11 cellular contexts compared by ENCODE assay signal in genomic region chr19:40219721-40220276, GRCh38. TPM values are rescaled to one million over a fixed set of nuclear protein-coding genes. Genes with fewer than 3 reads are reported as not detected.
DNase-seq lines count a peak whose midpoint lies in the region; ATAC-seq and TF ChIP-seq lines count a peak whose summit lies in the region.
"Had no signal": no experiment of that assay in that cellular context is flagged by ENCODE, and none has a peak within 500 bp of the region (broad histone marks: within the 10 kb centered on the region; RNA-seq: fewer than 3 reads in every experiment).

No MANE protein-coding gene starts in this region.

- H3K4me1 ChIP-seq in ACC112 (ENCODE audit: control insufficient read depth, insufficient read depth, low read length, unreplicated experiment) (peaks cover 7% of the 10 kb centered on the region), HEK293 (ENCODE audit: control insufficient read depth, insufficient read depth, low read length) (peaks cover 18% of the 10 kb centered on the region)

- DNase-seq in RKO (ENCODE audit: low spot score) (peak; percentile 95), fibroblast of villous mesenchyme (ENCODE audit: low read depth) (peak; percentile 37), pons (ENCODE audit: low spot score) (no peak), NCI-H1694 treated with DMSO at 0.1 percent for 48 hours (lab: John Stamatoyannopoulos, UW) (no peak), NOMO-1 treated with dmso at 0.1 percent for 144 hours (lab: John Stamatoyannopoulos, UW; ENCODE audit: unreplicated experiment) (no peak)
- DNase-seq: H9; NCI-H187; stimulated activated naive CD4-positive, alpha-beta T cell treated with Interleukin-2 at 50 U/mL for 16 hours had no signal

- H3K27me3 ChIP-seq in ACC112 (ENCODE audit: insufficient read depth, low read length): peaks cover 22% of the 10 kb centered on the region

- no peaks in the 10 kb centered on the region for H3K79me2 ChIP-seq in ACC112 (ENCODE audit: control insufficient read depth, insufficient read depth, low read length, unreplicated experiment)

- peak overlapping the region; percentile 78 for H3K4me3 ChIP-seq in ACC112 (ENCODE audit: low read depth, low read length)
- H3K4me3 ChIP-seq in HEK293 (ENCODE audit: low read depth, low read length): no peak overlapping the region
- no peak overlapping the region for H3K4me3 ChIP-seq in fibroblast of villous mesenchyme (ENCODE audit: low read depth, low read length)

- H3K36me3 ChIP-seq in ACC112 (ENCODE audit: insufficient read depth, low read length): no peaks in the 10 kb centered on the region
- H3K36me3 ChIP-seq in HEK293 (ENCODE audit: control insufficient read depth in 2 of 2, insufficient read depth in 1 of 2, low read length in 2 of 2): no peaks in the 10 kb centered on the region; a peak in 1 of 3 replicates

- TF ChIP-seq CTCF in HEK293 (tag by site-specific recombination; IDR thresholded peaks at IDR 0.05): no peak
- TF ChIP-seq CTCF in fibroblast of villous mesenchyme (IDR thresholded peaks at IDR 0.05; ENCODE audit: insufficient read depth, low read depth, low read length): no peak

- peak overlapping the region; percentile 81 for H2AFZ ChIP-seq in ACC112 (ENCODE audit: low read length, unreplicated experiment)

- POLR2A ChIA-PET in HEK293 (lab: Yijun Ruan, JAX): interaction anchor here (0.6 to 1.7 kb wide), 3 partner anchors 29 to 129 kb away, joined by 3 to 5 read pairs (median 3); partner anchors contain the start of genes C19orf47 and PLD3

- ATAC-seq in HG03460 (IDR thresholded peaks at IDR 0.05; ENCODE audit: unreplicated experiment): no peak

- peaks cover 3% of the 10 kb centered on the region for H3K9me3 ChIP-seq in HEK293 (ENCODE audit: control insufficient read depth, insufficient read depth, low read depth, low read length)

- H3K27ac ChIP-seq in ACC112 (ENCODE audit: low read depth, low read length): peak overlapping the region; percentile 64; the same call in 1 of the 2 replicates
- peak overlapping the region; percentile 24; the same call in 1 of the 2 replicates for H3K27ac ChIP-seq in HEK293 (ENCODE audit: extremely low read depth, low read depth, low read length)

- CTCF ChIA-PET in HEK293 (lab: Yijun Ruan, JAX): interaction anchor here (0.6 to 5.1 kb wide), 8 partner anchors 9 to 427 kb away, joined by 3 to 52 read pairs (median 5); no protein-coding TSS in a partner anchor

TF ChIP-seq in HEK293, 187 proteins besides CTCF, POLR2A, EP300 and RAD21 (continues in another document):
- TF ChIP-seq RBAK (tag by site-specific recombination; IDR thresholded peaks at IDR 0.05): no peak
- TF ChIP-seq ZNF529 (tag by site-specific recombination; IDR thresholded peaks at IDR 0.05; ENCODE audit: insufficient replicate concordance): no peak
- TF ChIP-seq BCL6B (tag by site-specific recombination; IDR thresholded peaks at IDR 0.05): peak; percentile 16; the same call in 1 of the 2 replicates
- TF ChIP-seq ZEB2 (tag by site-specific recombination; IDR thresholded peaks at IDR 0.05): peak; percentile 99
- TF ChIP-seq ZNF677 (tag by site-specific recombination; IDR thresholded peaks at IDR 0.05): no peak
- TF ChIP-seq PRDM2 (tag by site-specific recombination; IDR thresholded peaks at IDR 0.05; ENCODE audit: borderline replicate concordance): no peak
- TF ChIP-seq HOXC10 (CRISPR knock-in tag; IDR thresholded peaks at IDR 0.05): no peak
- no peak; the same call in 1 of the 2 replicates for TF ChIP-seq KLF1 (tag by site-specific recombination; IDR thresholded peaks at IDR 0.05)
- TF ChIP-seq SALL2 (tag by site-specific recombination; IDR thresholded peaks at IDR 0.05; ENCODE audit: borderline replicate concordance): no peak
- no peak for TF ChIP-seq ZNF791 (tag by site-specific recombination; IDR thresholded peaks at IDR 0.05)
- TF ChIP-seq PRDM4 (tag by site-specific recombination; IDR thresholded peaks at IDR 0.05): 0 out of 2 replicates have a peak, but pooled peaks have one; percentile 42
- TF ChIP-seq ZNF747 (tag by site-specific recombination; IDR thresholded peaks at IDR 0.05): no peak
- TF ChIP-seq ZNF571 (tag by site-specific recombination; IDR thresholded peaks at IDR 0.05): no peak
- no peak for TF ChIP-seq ZFP41 (tag by site-specific recombination; IDR thresholded peaks at IDR 0.05; ENCODE audit: borderline replicate concordance)
- TF ChIP-seq ZNF514 (tag by site-specific recombination; IDR thresholded peaks at IDR 0.05): no peak
- TF ChIP-seq ZNF169 (tag by site-specific recombination; IDR thresholded peaks at IDR 0.05): no peak
- no peak for TF ChIP-seq MEIS1 (CRISPR knock-in tag; IDR thresholded peaks at IDR 0.05; ENCODE audit: borderline replicate concordance)
- no peak for TF ChIP-seq ZNF114 (tag by site-specific recombination; IDR thresholded peaks at IDR 0.05)
- TF ChIP-seq ZNF157 (tag by site-specific recombination; IDR thresholded peaks at IDR 0.05): no peak

RNA-seq across cellular contexts. Expression of gene TTC9B, which starts 1.6 kb away (rescaled TPM):
- total RNA-seq in fibroblast of villous mesenchyme: not detected in 2 replicates

RNA-seq across cellular contexts. Expression of gene CCNP, which starts 6.7 kb away (rescaled TPM):
- total RNA-seq in fibroblast of villous mesenchyme: under 0.01 and 0.86 TPM in 2 replicates

RNA-seq across cellular contexts. Expression of gene MAP3K10, which starts 28.6 kb away (rescaled TPM):
- total RNA-seq in fibroblast of villous mesenchyme: 8.6 and 12.6 TPM in 2 replicates

Comparison
In these comparisons a context has a peak if more than half of its experiments do, and no peak if none do; other contexts are left out.
1. DNase-seq: peak in RKO (single experiment) and fibroblast of villous mesenchyme (single experiment); none in pons (single experiment), NCI-H1694 treated with DMSO at 0.1 percent for 48 hours (single experiment) and NOMO-1 treated with dmso at 0.1 percent for 144 hours (single experiment).